ENCODE assay signal across 2 cellular contexts in the genomic region with DNA sequence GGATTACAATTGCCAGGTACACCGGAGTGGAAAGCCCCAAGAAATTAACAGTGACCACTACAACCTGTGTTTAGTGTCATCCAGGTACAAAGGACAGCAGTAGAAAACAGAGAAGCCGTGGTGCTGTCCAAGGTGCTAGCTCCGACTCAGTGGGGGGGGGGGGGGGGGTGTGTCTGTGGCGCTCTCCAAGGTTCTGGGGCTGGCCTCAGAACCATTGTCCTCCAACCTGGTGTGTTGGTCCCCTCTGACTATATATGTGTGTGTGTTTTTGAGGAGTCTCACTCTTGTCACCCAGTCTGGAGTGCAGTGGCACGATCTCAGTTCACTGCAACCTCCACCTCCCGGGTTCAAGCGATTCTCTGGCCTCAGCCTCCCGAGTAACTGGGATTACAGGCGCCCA.
TF ChIP-seq lines count a peak whose summit lies in the region.

No MANE protein-coding gene starts in this region.

TF ChIP-seq in HCT116, 20 proteins besides CTCF, POLR2A, EP300 and RAD21:
- TF ChIP-seq, protein P1, sequence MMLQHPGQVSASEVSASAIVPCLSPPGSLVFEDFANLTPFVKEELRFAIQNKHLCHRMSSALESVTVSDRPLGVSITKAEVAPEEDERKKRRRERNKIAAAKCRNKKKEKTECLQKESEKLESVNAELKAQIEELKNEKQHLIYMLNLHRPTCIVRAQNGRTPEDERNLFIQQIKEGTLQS (IDR thresholded peaks at IDR 0.05): no peak
- peak; percentile 40; the same call in 1 of the 2 replicates for TF ChIP-seq POLR2AphosphoS5 (IDR thresholded peaks at IDR 0.05; ENCODE audit: low read depth, low read length)
- TF ChIP-seq, protein P2, sequence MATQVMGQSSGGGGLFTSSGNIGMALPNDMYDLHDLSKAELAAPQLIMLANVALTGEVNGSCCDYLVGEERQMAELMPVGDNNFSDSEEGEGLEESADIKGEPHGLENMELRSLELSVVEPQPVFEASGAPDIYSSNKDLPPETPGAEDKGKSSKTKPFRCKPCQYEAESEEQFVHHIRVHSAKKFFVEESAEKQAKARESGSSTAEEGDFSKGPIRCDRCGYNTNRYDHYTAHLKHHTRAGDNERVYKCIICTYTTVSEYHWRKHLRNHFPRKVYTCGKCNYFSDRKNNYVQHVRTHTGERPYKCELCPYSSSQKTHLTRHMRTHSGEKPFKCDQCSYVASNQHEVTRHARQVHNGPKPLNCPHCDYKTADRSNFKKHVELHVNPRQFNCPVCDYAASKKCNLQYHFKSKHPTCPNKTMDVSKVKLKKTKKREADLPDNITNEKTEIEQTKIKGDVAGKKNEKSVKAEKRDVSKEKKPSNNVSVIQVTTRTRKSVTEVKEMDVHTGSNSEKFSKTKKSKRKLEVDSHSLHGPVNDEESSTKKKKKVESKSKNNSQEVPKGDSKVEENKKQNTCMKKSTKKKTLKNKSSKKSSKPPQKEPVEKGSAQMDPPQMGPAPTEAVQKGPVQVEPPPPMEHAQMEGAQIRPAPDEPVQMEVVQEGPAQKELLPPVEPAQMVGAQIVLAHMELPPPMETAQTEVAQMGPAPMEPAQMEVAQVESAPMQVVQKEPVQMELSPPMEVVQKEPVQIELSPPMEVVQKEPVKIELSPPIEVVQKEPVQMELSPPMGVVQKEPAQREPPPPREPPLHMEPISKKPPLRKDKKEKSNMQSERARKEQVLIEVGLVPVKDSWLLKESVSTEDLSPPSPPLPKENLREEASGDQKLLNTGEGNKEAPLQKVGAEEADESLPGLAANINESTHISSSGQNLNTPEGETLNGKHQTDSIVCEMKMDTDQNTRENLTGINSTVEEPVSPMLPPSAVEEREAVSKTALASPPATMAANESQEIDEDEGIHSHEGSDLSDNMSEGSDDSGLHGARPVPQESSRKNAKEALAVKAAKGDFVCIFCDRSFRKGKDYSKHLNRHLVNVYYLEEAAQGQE (IDR thresholded peaks at IDR 0.05; ENCODE audit: low read depth): peak; percentile 97
- TF ChIP-seq, protein P3, sequence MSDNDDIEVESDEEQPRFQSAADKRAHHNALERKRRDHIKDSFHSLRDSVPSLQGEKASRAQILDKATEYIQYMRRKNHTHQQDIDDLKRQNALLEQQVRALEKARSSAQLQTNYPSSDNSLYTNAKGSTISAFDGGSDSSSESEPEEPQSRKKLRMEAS (IDR thresholded peaks at IDR 0.05): peak; percentile 30; the same call in 1 of the 2 replicates
- peak; percentile 77 for TF ChIP-seq CBX3 (IDR thresholded peaks at IDR 0.05; ENCODE audit: low read depth)
- peak; percentile 87 for TF ChIP-seq SIN3A (IDR thresholded peaks at IDR 0.05; ENCODE audit: low read depth)
- TF ChIP-seq, protein P4, sequence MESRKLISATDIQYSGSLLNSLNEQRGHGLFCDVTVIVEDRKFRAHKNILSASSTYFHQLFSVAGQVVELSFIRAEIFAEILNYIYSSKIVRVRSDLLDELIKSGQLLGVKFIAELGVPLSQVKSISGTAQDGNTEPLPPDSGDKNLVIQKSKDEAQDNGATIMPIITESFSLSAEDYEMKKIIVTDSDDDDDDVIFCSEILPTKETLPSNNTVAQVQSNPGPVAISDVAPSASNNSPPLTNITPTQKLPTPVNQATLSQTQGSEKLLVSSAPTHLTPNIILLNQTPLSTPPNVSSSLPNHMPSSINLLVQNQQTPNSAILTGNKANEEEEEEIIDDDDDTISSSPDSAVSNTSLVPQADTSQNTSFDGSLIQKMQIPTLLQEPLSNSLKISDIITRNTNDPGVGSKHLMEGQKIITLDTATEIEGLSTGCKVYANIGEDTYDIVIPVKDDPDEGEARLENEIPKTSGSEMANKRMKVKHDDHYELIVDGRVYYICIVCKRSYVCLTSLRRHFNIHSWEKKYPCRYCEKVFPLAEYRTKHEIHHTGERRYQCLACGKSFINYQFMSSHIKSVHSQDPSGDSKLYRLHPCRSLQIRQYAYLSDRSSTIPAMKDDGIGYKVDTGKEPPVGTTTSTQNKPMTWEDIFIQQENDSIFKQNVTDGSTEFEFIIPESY (IDR thresholded peaks at IDR 0.05; ENCODE audit: extremely low read depth, insufficient replicate concordance, low read length): no peak

TF ChIP-seq in H1, 55 proteins besides CTCF, POLR2A, EP300 and RAD21:
- TF ChIP-seq CBX8 (IDR thresholded peaks at IDR 0.05; ENCODE audit: borderline replicate concordance, low read depth, low read length) (no peak), SP4 (IDR thresholded peaks at IDR 0.05; ENCODE audit: low read length) (no peak), BCL11A (IDR thresholded peaks at IDR 0.05; ENCODE audit: low read depth in 2 of 2, low read length in 2 of 2) (no peak), NRF1 (IDR thresholded peaks at IDR 0.05; ENCODE audit: low read depth, low read length) (no peak), SIN3A (conservative IDR thresholded peaks at IDR 0.05 in 1 of 2, IDR thresholded peaks at IDR 0.05 in 1 of 2; ENCODE audit: low read depth in 1 of 2, low read length in 2 of 2) (peak; percentile 99), TBP (IDR thresholded peaks at IDR 0.05; ENCODE audit: low read depth, low read length) (no peak), SIRT6 (IDR thresholded peaks at IDR 0.05; ENCODE audit: low read length) (no peak), RXRA (IDR thresholded peaks at IDR 0.05; ENCODE audit: insufficient read depth, low read depth, low read length) (no peak), TAF7 (optimal IDR thresholded peaks at IDR 0.05; ENCODE audit: borderline replicate concordance, low read depth, low read length) (peak; percentile 91), TAF1 (IDR thresholded peaks at IDR 0.05; ENCODE audit: low read depth, low read length) (no peak), PHF8 (conservative IDR thresholded peaks at IDR 0.05; ENCODE audit: low read depth, low read length) (no peak), HDAC2 (IDR thresholded peaks at IDR 0.05; ENCODE audit: borderline replicate concordance in 1 of 2, low read depth in 2 of 2, low read length in 2 of 2) (peak; percentile 81 to 86; a peak in 1 of 4 replicates), POU5F1 (IDR thresholded peaks at IDR 0.05; ENCODE audit: low read depth, low read length) (no peak), SAP30 (IDR thresholded peaks at IDR 0.05; ENCODE audit: insufficient read depth, insufficient replicate concordance, low read length) (peak; percentile 83), JUND (IDR thresholded peaks at IDR 0.05; ENCODE audit: low read length) (no peak), KDM5A (IDR thresholded peaks at IDR 0.05; ENCODE audit: low read length) (no peak), YY1 (IDR thresholded peaks at IDR 0.05; ENCODE audit: low read depth, low read length) (no peak), RNF2 (IDR thresholded peaks at IDR 0.05; ENCODE audit: borderline replicate concordance, low read depth, low read length, missing control alignments, poor library complexity, severe bottlenecking) (no peak), EZH2 (IDR thresholded peaks at IDR 0.05; ENCODE audit: low read depth, low read length, severe bottlenecking) (no peak), SIX5 (IDR thresholded peaks at IDR 0.05; ENCODE audit: low read depth, low read length) (no peak), CTBP2 (IDR thresholded peaks at IDR 0.05; ENCODE audit: borderline replicate concordance, insufficient read depth, insufficient read length, low read length) (no peak), POLR2AphosphoS5 (IDR thresholded peaks at IDR 0.05; ENCODE audit: low read depth, low read length) (no peak), HDAC6 (IDR thresholded peaks at IDR 0.05; ENCODE audit: low read depth, low read length) (no peak), CREB1 (IDR thresholded peaks at IDR 0.05) (no peak)
- TF ChIP-seq, protein P5, sequence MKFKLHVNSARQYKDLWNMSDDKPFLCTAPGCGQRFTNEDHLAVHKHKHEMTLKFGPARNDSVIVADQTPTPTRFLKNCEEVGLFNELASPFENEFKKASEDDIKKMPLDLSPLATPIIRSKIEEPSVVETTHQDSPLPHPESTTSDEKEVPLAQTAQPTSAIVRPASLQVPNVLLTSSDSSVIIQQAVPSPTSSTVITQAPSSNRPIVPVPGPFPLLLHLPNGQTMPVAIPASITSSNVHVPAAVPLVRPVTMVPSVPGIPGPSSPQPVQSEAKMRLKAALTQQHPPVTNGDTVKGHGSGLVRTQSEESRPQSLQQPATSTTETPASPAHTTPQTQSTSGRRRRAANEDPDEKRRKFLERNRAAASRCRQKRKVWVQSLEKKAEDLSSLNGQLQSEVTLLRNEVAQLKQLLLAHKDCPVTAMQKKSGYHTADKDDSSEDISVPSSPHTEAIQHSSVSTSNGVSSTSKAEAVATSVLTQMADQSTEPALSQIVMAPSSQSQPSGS (IDR thresholded peaks at IDR 0.05; ENCODE audit: low read length): no peak
- TF ChIP-seq, protein P6, sequence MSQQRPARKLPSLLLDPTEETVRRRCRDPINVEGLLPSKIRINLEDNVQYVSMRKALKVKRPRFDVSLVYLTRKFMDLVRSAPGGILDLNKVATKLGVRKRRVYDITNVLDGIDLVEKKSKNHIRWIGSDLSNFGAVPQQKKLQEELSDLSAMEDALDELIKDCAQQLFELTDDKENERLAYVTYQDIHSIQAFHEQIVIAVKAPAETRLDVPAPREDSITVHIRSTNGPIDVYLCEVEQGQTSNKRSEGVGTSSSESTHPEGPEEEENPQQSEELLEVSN (IDR thresholded peaks at IDR 0.05): no peak
- TF ChIP-seq, protein P7, sequence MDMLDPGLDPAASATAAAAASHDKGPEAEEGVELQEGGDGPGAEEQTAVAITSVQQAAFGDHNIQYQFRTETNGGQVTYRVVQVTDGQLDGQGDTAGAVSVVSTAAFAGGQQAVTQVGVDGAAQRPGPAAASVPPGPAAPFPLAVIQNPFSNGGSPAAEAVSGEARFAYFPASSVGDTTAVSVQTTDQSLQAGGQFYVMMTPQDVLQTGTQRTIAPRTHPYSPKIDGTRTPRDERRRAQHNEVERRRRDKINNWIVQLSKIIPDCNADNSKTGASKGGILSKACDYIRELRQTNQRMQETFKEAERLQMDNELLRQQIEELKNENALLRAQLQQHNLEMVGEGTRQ (IDR thresholded peaks at IDR 0.05; ENCODE audit: low read length): no peak
TF ChIP-seq in H1: peak in this region for 4.
